28 cellular contexts compared by ENCODE assay signal in genomic region chr18:35604369-35604768, GRCh38.
"Had no signal": no experiment of that assay in that cellular context is flagged by ENCODE, and none has a peak within 500 bp of the region (broad histone marks: within the 10 kb centered on the region; RNA-seq: fewer than 3 reads in every experiment).

No MANE protein-coding gene starts in this region.

- H3K27me3 ChIP-seq: hepatocyte, pancreas, stomach, testis, thyroid gland, transverse colon, upper lobe of left lung, vagina had no signal

- FAIRE-seq: keratinocyte, pancreas had no signal

- ATAC-seq: mucosa of descending colon; naive thymus-derived CD8-positive, alpha-beta T cell; pancreas; right cardiac atrium; sciatic nerve; stimulated activated naive B cell treated with anti-CD40 and anti-IgM and Interleukin-4, amounts not matched to agents 10 μg/mL and 1 μg/mL and 100 μg/mL, for 72 hours; stimulated activated naive CD8-positive, alpha-beta T cell treated with anti-CD3 and anti-CD28 coated beads, Interleukin-15, Interleukin-2, amounts not matched to agents 100 U/mL and 50 U/mL, for 24 hours had no signal

- H2AFZ ChIP-seq: hepatocyte had no signal

- H3K27ac ChIP-seq: hepatocyte, left ventricle myocardium inferior, pancreas, prostate gland, skin epidermis, stomach, testis, thyroid gland, transverse colon, upper lobe of left lung, vagina had no signal

- H3K4me2 ChIP-seq: hepatocyte had no signal

- H3K36me3 ChIP-seq: pancreas, prostate gland, stomach, thyroid gland, transverse colon, upper lobe of left lung, vagina had no signal

- H3K9me3 ChIP-seq: pancreas, prostate gland, testis, thyroid gland had no signal

- H3K4me1 ChIP-seq: prostate gland, testis, thyroid gland, upper lobe of left lung had no signal

- DNase-seq: kidney glomerular epithelial cell; left ventricle myocardium inferior; mesendoderm; mucosa of descending colon; naive thymus-derived CD8-positive, alpha-beta T cell; nucleus accumbens; pancreas; posterior cingulate gyrus; retina; right cardiac atrium; stimulated activated CD4-positive, alpha-beta T cell treated with anti-CD3 and anti-CD28 coated beads, Interleukin-12 subunit alpha, Interleukin-12 subunit beta, amount 100 ng/mL, for 4 hours; stimulated activated CD4-positive, alpha-beta T cell treated with anti-CD3 and anti-CD28 coated beads, Interleukin-15, amount 100 ng/mL, for 24 hours; stimulated activated CD4-positive, alpha-beta T cell treated with anti-CD3 and anti-CD28 coated beads, Interleukin-2, amount 100 ng/mL, for 24 hours; stimulated activated CD4-positive, alpha-beta T cell treated with anti-CD3 and anti-CD28 coated beads, Interleukin-4, amount 100 ng/mL, for 1 hour; stimulated activated naive B cell treated with anti-CD40 and anti-IgM and Interleukin-4, amounts not matched to agents 10 μg/mL and 1 μg/mL and 100 μg/mL, for 72 hours; stimulated activated naive CD8-positive, alpha-beta T cell treated with anti-CD3 and anti-CD28 coated beads, Interleukin-15, Interleukin-2, amounts not matched to agents 100 U/mL and 50 U/mL, for 24 hours; stomach; testis; thyroid gland; transverse colon; upper lobe of left lung had no signal

- H3K4me3 ChIP-seq: hepatocyte, left ventricle myocardium inferior, lung, mucosa of descending colon, pancreas, prostate gland, skin epidermis, stomach, testis, thyroid gland, transverse colon, upper lobe of left lung, vagina had no signal
